In the genomic region with DNA sequence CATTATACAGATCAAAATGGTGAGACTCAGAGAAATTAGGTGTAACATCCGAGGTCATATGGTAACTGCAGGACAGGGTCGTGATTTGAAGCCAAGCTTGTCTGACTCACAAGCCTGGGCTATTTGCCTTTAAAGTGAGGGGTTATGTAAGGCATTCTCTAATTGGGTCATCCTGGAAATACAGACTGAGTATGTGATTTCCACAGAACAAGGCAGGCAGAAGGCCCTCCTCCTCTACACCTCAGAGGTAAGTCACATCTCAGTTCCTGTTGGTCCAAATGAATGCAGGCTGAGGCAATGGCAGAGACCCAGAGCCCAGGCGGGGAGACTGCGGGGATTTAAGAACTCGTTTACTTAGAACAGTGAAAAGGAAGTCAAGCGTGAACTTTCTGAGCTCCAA, we compare ENCODE assay signal across 16 cellular contexts.
DNase-seq lines count a peak whose midpoint lies in the region; TF ChIP-seq lines count a peak whose summit lies in the region.
"Had no signal": no experiment of that assay in that cellular context is flagged by ENCODE, and none has a peak within 500 bp of the region (broad histone marks: within the 10 kb centered on the region; RNA-seq: fewer than 3 reads in every experiment).

No MANE protein-coding gene starts in this region.

- no peaks in the 10 kb centered on the region for H3K79me2 ChIP-seq in fibroblast of lung (ENCODE audit: control insufficient read depth, insufficient read depth, low read length)

- no peaks in the 10 kb centered on the region for H3K27me3 ChIP-seq in fibroblast of lung (ENCODE audit: control insufficient read depth, insufficient read depth, low read length)
- H3K27me3 ChIP-seq: BLaER1, ovary had no signal

- no peaks in the 10 kb centered on the region for H3K36me3 ChIP-seq in fibroblast of lung (ENCODE audit: control insufficient read depth, insufficient read depth, low read length)
- H3K36me3 ChIP-seq: BLaER1, ovary had no signal

- H2AFZ ChIP-seq in fibroblast of lung (ENCODE audit: low read length), result no peak overlapping the region

- DNase-seq in AG10803 (ENCODE audit: low read depth) (peak; percentile 90), NCI-H226 (peak; percentile 20), fibroblast of lung (ENCODE audit: low read depth in 2 of 2) (peak; percentile 85 to 89), DMS153 treated with DMSO at 0.1 percent for 48 hours (lab: John Stamatoyannopoulos, UW; ENCODE audit: unreplicated experiment) (no peak)
- no peak for DNase-seq in activated CD4-positive, CD25-positive, alpha-beta regulatory T cell treated with anti-CD3 and anti-CD28 coated beads, Interleukin-2, amount 50 U/mL, for 72 hours
- DNase-seq in activated naive CD8-positive, alpha-beta T cell treated with anti-CD3 and anti-CD28 coated beads for 36 hours, result no peak
- no peak for DNase-seq in effector CD4-positive, alpha-beta T cell
- DNase-seq: DMS79 treated with DMSO at 0.1 percent for 48 hours; NCI-H1048; NCI-H446; RPMI8226; stimulated activated naive CD4-positive, alpha-beta T cell treated with Interleukin-2 at 50 U/mL for 16 hours had no signal

- no peaks in the 10 kb centered on the region for H3K27me3 Mint-ChIP-seq in nephron (ENCODE audit: low read depth)
- peaks cover 4% of the 10 kb centered on the region for H3K27me3 Mint-ChIP-seq in activated naive CD8-positive, alpha-beta T cell treated with anti-CD3 and anti-CD28 coated beads for 36 hours
- H3K27me3 Mint-ChIP-seq: activated naive CD8-positive, alpha-beta T cell had no signal

- H3K27ac ChIP-seq in fibroblast of lung (ENCODE audit: insufficient read depth, low read length), result no peak overlapping the region
- H3K27ac ChIP-seq: BLaER1, ovary had no signal

- H3K9ac ChIP-seq in fibroblast of lung (ENCODE audit: insufficient read depth, low read length), result no peak overlapping the region
- H3K9ac ChIP-seq: BLaER1 had no signal

- TF ChIP-seq CTCF in AG10803 (conservative IDR thresholded peaks at IDR 0.05; ENCODE audit: low read length), result no peak
- no peak for TF ChIP-seq CTCF in fibroblast of lung (conservative IDR thresholded peaks at IDR 0.05 in 1 of 2, IDR thresholded peaks at IDR 0.05 in 1 of 2; ENCODE audit: low read depth in 1 of 2, low read length in 2 of 2)
- no peak for TF ChIP-seq CTCF in nephron (IDR thresholded peaks at IDR 0.05; ENCODE audit: unreplicated experiment in 3 of 3)

- no peaks in the 10 kb centered on the region for H4K20me1 ChIP-seq in fibroblast of lung (ENCODE audit: control insufficient read depth, extremely low read depth, insufficient read depth, low read length)
- H4K20me1 ChIP-seq: BLaER1 had no signal

- no peak overlapping the region for H3K4me3 Mint-ChIP-seq in nephron
- H3K4me3 Mint-ChIP-seq in activated naive CD8-positive, alpha-beta T cell treated with anti-CD3 and anti-CD28 coated beads for 36 hours, result no peak overlapping the region
- H3K4me3 Mint-ChIP-seq: activated naive CD8-positive, alpha-beta T cell had no signal

- no peaks in the 10 kb centered on the region for H3K36me3 Mint-ChIP-seq in nephron (ENCODE audit: low read depth)
- H3K36me3 Mint-ChIP-seq in activated naive CD8-positive, alpha-beta T cell treated with anti-CD3 and anti-CD28 coated beads for 36 hours, result no peaks in the 10 kb centered on the region
- H3K36me3 Mint-ChIP-seq: activated naive CD8-positive, alpha-beta T cell had no signal

- peak overlapping the region; percentile 75 to 91 (median 89) for H3K27ac Mint-ChIP-seq in nephron
- H3K27ac Mint-ChIP-seq in activated naive CD8-positive, alpha-beta T cell treated with anti-CD3 and anti-CD28 coated beads for 36 hours, result no peak overlapping the region
- H3K27ac Mint-ChIP-seq: activated naive CD8-positive, alpha-beta T cell had no signal

- no peaks in the 10 kb centered on the region for H3K9me3 ChIP-seq in fibroblast of lung (ENCODE audit: control insufficient read depth, insufficient read depth, low read depth, low read length)
- H3K9me3 ChIP-seq: BLaER1, ovary had no signal

- no peak overlapping the region for H3K4me2 ChIP-seq in fibroblast of lung (ENCODE audit: extremely low read depth, insufficient read depth, low read length)
- H3K4me2 ChIP-seq: BLaER1 had no signal

- peaks cover 39% of the 10 kb centered on the region for H3K4me1 Mint-ChIP-seq in nephron
- H3K4me1 Mint-ChIP-seq in activated naive CD8-positive, alpha-beta T cell treated with anti-CD3 and anti-CD28 coated beads for 36 hours, result no peaks in the 10 kb centered on the region

- peaks cover 2% of the 10 kb centered on the region for H3K4me1 ChIP-seq in fibroblast of lung (ENCODE audit: control insufficient read depth, extremely low read depth, insufficient read depth, low read length)
- H3K4me1 ChIP-seq: BLaER1 had no signal

- no peaks in the 10 kb centered on the region for H3K9me3 Mint-ChIP-seq in nephron
- H3K9me3 Mint-ChIP-seq in activated naive CD8-positive, alpha-beta T cell treated with anti-CD3 and anti-CD28 coated beads for 36 hours, result no peaks in the 10 kb centered on the region

- H3K4me3 ChIP-seq in AG10803 (ENCODE audit: low read length) (no peak overlapping the region), fibroblast of lung (replicated peaks in 1 of 4; ENCODE audit: control extremely low read depth in 1 of 4, insufficient read depth in 1 of 4, low read depth in 3 of 4, low read length in 4 of 4) (no peak overlapping the region)
- H3K4me3 ChIP-seq: BLaER1, ovary had no signal

Comparison
In these comparisons a context has a peak if more than half of its experiments do, and no peak if none do; other contexts are left out.
1. DNase-seq: peak in AG10803 (single experiment), NCI-H226 (single experiment) and fibroblast of lung (2 of 2); none in activated CD4-positive, CD25-positive, alpha-beta regulatory T cell treated with anti-CD3 and anti-CD28 coated beads, Interleukin-2, amount 50 U/mL, for 72 hours (single experiment), activated naive CD8-positive, alpha-beta T cell treated with anti-CD3 and anti-CD28 coated beads for 36 hours (single experiment), DMS153 treated with DMSO at 0.1 percent for 48 hours (single experiment) and effector CD4-positive, alpha-beta T cell (single experiment).